ENCODE assay signal across 9 cellular contexts in the genomic region with DNA sequence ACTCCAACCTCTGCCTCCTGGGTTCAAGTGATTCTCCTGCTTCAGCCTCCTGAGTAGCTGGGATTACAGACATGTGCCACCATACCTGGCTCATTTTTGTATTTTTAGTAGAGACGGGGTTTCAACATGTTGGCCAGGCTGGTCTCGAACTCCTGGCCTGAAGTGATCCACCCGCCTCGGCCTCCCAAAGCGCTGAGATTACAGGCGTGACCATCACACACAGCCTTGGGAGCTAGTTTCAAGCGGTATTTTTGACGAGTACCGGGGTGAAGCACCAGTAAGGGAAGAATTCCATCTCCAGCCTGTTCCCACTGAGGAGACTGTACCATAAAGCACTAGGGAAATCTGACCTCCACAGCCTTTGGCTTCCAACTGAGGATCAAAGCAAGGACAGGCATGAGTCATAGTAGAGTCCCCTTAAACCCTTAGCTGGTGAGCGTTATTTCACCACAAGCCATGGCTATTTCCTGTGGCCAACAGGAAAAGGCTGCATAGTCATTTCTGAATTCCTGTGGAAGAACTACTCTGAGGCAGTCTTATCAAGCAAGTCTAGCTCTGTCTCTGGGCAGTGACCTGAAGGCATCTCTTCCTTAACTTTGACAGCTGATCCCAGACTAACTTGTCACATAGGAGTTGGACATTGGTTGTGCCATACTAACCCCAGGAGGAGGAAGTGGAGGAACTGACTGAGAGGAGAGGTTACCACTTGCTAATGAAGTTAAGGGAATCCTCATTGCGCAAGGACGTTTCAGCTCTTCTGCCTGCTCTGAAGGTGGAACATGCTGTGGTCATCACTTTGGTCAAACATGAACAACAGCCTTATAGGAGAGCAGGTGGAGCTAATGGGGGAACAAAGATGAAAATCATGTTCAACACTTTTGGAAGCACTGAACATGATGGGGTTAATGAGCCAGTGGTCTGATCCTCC.
DNase-seq lines count a peak whose midpoint lies in the region; ATAC-seq and TF ChIP-seq lines count a peak whose summit lies in the region.
"Had no signal": no experiment of that assay in that cellular context is flagged by ENCODE, and none has a peak within 500 bp of the region (broad histone marks: within the 10 kb centered on the region; RNA-seq: fewer than 3 reads in every experiment).

No MANE protein-coding gene starts in this region.

- CTCF ChIA-PET in activated CD4-positive, alpha-beta memory T cell treated with anti-CD3 and anti-CD28 coated beads for 36 hours (lab: Charles Lee), result interaction anchor here (1.1 to 1.7 kb wide), 2 partner anchors 9 to 254 kb away, joined by 4 read pairs; no protein-coding TSS in a partner anchor

- TF ChIP-seq CTCF in CD14-positive monocyte (IDR thresholded peaks at IDR 0.05) (no peak), WERI-Rb-1 (IDR thresholded peaks at IDR 0.05; ENCODE audit: low read depth, low read length) (no peak), endothelial cell (IDR thresholded peaks at IDR 0.05; ENCODE audit: unreplicated experiment) (no peak)

- H3K9me3 Mint-ChIP-seq in CD14-positive monocyte (no peaks in the 10 kb centered on the region), endothelial cell (ENCODE audit: unreplicated experiment) (no peaks in the 10 kb centered on the region)
- no peaks in the 10 kb centered on the region for H3K9me3 Mint-ChIP-seq in activated CD4-positive, alpha-beta memory T cell treated with anti-CD3 and anti-CD28 coated beads for 36 hours

- H3K27ac Mint-ChIP-seq in CD14-positive monocyte (peak overlapping the region; percentile 40 to 84 (median 76)), endothelial cell (ENCODE audit: unreplicated experiment) (no peak overlapping the region)
- no peak overlapping the region for H3K27ac Mint-ChIP-seq in activated CD4-positive, alpha-beta memory T cell treated with anti-CD3 and anti-CD28 coated beads for 36 hours

- H3K4me3 Mint-ChIP-seq in CD14-positive monocyte, result peak overlapping the region in 1 of 2 donors; percentile 57
- no peak overlapping the region for H3K4me3 Mint-ChIP-seq in activated CD4-positive, alpha-beta memory T cell treated with anti-CD3 and anti-CD28 coated beads for 36 hours
- H3K4me3 Mint-ChIP-seq in endothelial cell (ENCODE audit: unreplicated experiment), result no peak overlapping the region

- no peaks in the 10 kb centered on the region; the same call in none of the 2 replicates for H3K36me3 ChIP-seq in WERI-Rb-1

- DNase-seq in CD14-positive monocyte (ENCODE audit: low spot score) (peak; percentile 55), left lobe of liver (ENCODE audit: low spot score) (no peak), WERI-Rb-1 (no peak), endothelial cell (ENCODE audit: low spot score) (no peak)
- DNase-seq in activated CD4-positive, alpha-beta memory T cell treated with anti-CD3 and anti-CD28 coated beads for 36 hours, result peak; percentile 23
- no peak for DNase-seq in activated effector memory CD4-positive, alpha-beta T cell treated with anti-CD3 and anti-CD28 coated beads, Interleukin-2, amount 50 U/mL, for 16 hours
- DNase-seq: activated CD4-positive, alpha-beta T cell treated with anti-CD3 and anti-CD28 coated beads, Interleukin-2, amount 50 U/mL, for 1 hour had no signal

- no peaks in the 10 kb centered on the region for H3K36me3 Mint-ChIP-seq in CD14-positive monocyte
- no peaks in the 10 kb centered on the region for H3K36me3 Mint-ChIP-seq in activated CD4-positive, alpha-beta memory T cell treated with anti-CD3 and anti-CD28 coated beads for 36 hours
- no peaks in the 10 kb centered on the region for H3K36me3 Mint-ChIP-seq in endothelial cell (ENCODE audit: low read depth, unreplicated experiment)

- no peak overlapping the region for H3K27ac ChIP-seq in WERI-Rb-1

- no peaks in the 10 kb centered on the region for H3K9me3 ChIP-seq in WERI-Rb-1 (ENCODE audit: severe bottlenecking)

- intact Hi-C loops in CD14-positive monocyte (cut with micrococcal nuclease), result no loop called here
- intact Hi-C loops in activated CD4-positive, alpha-beta memory T cell treated with anti-CD3 and anti-CD28 coated beads for 36 hours (cut with micrococcal nuclease), result loop anchor here (10.0 kb wide), 1 partner anchor 241 kb away; no protein-coding TSS in a partner anchor

- peaks cover 67% of the 10 kb centered on the region for H3K4me1 Mint-ChIP-seq in CD14-positive monocyte
- peaks cover 22% of the 10 kb centered on the region for H3K4me1 Mint-ChIP-seq in activated CD4-positive, alpha-beta memory T cell treated with anti-CD3 and anti-CD28 coated beads for 36 hours (ENCODE audit: low read depth)
- peaks cover 8% of the 10 kb centered on the region for H3K4me1 Mint-ChIP-seq in endothelial cell (ENCODE audit: unreplicated experiment)

- ATAC-seq in HG03354 (IDR thresholded peaks at IDR 0.05; ENCODE audit: poor library complexity, severe bottlenecking, unreplicated experiment) (peak; percentile 44), left lobe of liver (peak; percentile 45), GM21526 (IDR thresholded peaks at IDR 0.05; ENCODE audit: low FRiP score, unreplicated experiment) (no peak)

- H3K27me3 ChIP-seq in WERI-Rb-1 (ENCODE audit: insufficient read depth, low read depth, severe bottlenecking), result no peaks in the 10 kb centered on the region

- POLR2A ChIA-PET in activated CD4-positive, alpha-beta memory T cell treated with anti-CD3 and anti-CD28 coated beads for 36 hours (lab: Charles Lee), result no interaction called here

- no peak overlapping the region for H3K4me3 ChIP-seq in WERI-Rb-1 (ENCODE audit: low read depth, low read length)

- H3K27me3 Mint-ChIP-seq in CD14-positive monocyte (ENCODE audit: low read depth in 3 of 3), result peaks cover 0 to 6% (median 2%) of the 10 kb centered on the region in 3 donors
- peaks cover 9% of the 10 kb centered on the region for H3K27me3 Mint-ChIP-seq in activated CD4-positive, alpha-beta memory T cell treated with anti-CD3 and anti-CD28 coated beads for 36 hours
- H3K27me3 Mint-ChIP-seq in endothelial cell (ENCODE audit: unreplicated experiment), result peaks cover 1% of the 10 kb centered on the region

Comparison
In these comparisons a context has a peak if more than half of its experiments do, and no peak if none do; other contexts are left out.
1. DNase-seq: peak in CD14-positive monocyte (single experiment) and activated CD4-positive, alpha-beta memory T cell treated with anti-CD3 and anti-CD28 coated beads for 36 hours (single experiment); none in left lobe of liver (single experiment), WERI-Rb-1 (single experiment), endothelial cell (single experiment) and activated effector memory CD4-positive, alpha-beta T cell treated with anti-CD3 and anti-CD28 coated beads, Interleukin-2, amount 50 U/mL, for 16 hours (single experiment).
2. H3K27ac Mint-ChIP-seq: peak in CD14-positive monocyte (7 of 7); none in activated CD4-positive, alpha-beta memory T cell treated with anti-CD3 and anti-CD28 coated beads for 36 hours (single experiment) and endothelial cell (single experiment).